Comparison of ENCODE assay signal across 10 cellular contexts in the genomic region with DNA sequence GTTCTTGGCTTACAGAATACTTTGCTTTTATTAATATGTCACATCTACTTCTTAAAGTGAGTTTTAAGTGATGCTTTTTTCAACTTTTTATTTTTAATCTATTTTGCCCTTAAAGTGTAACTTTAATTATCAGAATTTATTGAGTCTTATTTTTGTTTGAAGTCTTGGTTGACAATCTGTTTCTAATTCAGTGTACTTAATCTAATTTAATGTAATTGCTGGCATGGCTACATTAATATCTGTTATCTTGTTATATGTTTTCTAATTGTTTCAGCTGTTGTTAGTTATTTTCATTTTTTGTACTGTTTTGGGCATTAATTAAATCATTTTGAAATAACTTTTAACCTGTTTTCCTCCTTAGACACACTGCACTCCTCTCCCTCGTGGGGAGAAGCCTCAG.
"Had no signal": no experiment of that assay in that cellular context is flagged by ENCODE, and none has a peak within 500 bp of the region (broad histone marks: within the 10 kb centered on the region; RNA-seq: fewer than 3 reads in every experiment).

No MANE protein-coding gene starts in this region.

- H3K9ac ChIP-seq: GM23248 had no signal

- DNase-seq: GM23248, GOT3, H7, HFFc6, IMR-90, KG1 had no signal

- ATAC-seq: HCT116, K562 had no signal

- H3K9me3 ChIP-seq: HAP-1 had no signal

- H3K4me3 ChIP-seq: GM23248, HAP-1, K562 had no signal

- H3K4me1 ChIP-seq: HAP-1 had no signal

- FAIRE-seq: HTR-8/SVneo, K562 had no signal

- H3K36me3 ChIP-seq: HAP-1 had no signal

- H3K27ac ChIP-seq: GM23248 had no signal

- H2AFZ ChIP-seq: GM23248 had no signal
